2 cellular contexts compared by ENCODE assay signal in the genomic region with DNA sequence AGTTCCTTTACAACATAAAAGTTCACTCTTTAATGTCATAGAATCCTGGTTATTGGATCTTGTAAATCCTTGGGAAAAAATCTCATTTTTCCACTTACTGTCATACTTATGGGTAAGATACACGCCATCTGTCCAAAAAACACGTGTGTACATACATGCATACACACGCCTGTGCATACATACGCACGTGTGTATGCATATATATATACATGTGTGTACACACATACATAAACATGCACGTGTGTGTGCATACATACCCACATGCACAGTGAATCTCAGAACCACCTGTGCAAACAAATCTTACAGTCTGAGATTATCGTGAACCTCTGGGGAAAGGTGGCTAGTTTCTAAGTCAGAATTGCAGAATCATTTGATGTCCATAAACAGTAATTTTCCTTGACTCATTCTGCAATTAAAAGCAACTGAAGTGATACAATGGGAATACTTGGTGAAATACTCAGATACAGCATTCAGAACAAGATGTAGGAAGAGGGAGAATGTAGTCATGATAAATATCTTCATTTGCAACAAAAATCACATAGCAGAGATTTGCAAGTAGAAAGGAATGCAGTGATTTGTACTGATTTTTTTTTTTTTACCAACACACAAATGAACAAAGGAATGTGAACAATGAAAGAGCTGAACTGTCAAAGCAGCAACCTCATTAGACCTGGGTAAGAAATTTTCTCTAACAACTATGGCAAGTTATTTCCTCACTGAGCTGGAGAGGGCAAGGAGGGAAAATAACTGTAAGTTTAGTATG.
TF ChIP-seq lines count a peak whose summit lies in the region.

No MANE protein-coding gene starts in this region.

TF ChIP-seq in SK-N-SH, 30 proteins besides CTCF, POLR2A, EP300 and RAD21:
- TF ChIP-seq, protein P1, sequence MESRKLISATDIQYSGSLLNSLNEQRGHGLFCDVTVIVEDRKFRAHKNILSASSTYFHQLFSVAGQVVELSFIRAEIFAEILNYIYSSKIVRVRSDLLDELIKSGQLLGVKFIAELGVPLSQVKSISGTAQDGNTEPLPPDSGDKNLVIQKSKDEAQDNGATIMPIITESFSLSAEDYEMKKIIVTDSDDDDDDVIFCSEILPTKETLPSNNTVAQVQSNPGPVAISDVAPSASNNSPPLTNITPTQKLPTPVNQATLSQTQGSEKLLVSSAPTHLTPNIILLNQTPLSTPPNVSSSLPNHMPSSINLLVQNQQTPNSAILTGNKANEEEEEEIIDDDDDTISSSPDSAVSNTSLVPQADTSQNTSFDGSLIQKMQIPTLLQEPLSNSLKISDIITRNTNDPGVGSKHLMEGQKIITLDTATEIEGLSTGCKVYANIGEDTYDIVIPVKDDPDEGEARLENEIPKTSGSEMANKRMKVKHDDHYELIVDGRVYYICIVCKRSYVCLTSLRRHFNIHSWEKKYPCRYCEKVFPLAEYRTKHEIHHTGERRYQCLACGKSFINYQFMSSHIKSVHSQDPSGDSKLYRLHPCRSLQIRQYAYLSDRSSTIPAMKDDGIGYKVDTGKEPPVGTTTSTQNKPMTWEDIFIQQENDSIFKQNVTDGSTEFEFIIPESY (IDR thresholded peaks at IDR 0.05; ENCODE audit: borderline replicate concordance, low read depth), result no peak
- TF ChIP-seq EZH2phosphoT487 (IDR thresholded peaks at IDR 0.05; ENCODE audit: borderline replicate concordance, low read depth) (no peak), POLR2AphosphoS5 (IDR thresholded peaks at IDR 0.05; ENCODE audit: low read depth, low read length) (no peak), RXRA (IDR thresholded peaks at IDR 0.05; ENCODE audit: borderline replicate concordance, low read depth) (no peak), GATA2 (CRISPR knock-in tag; IDR thresholded peaks at IDR 0.05) (no peak), YY1 (IDR thresholded peaks at IDR 0.05; ENCODE audit: low read depth) (no peak), TEAD4 (IDR thresholded peaks at IDR 0.05; ENCODE audit: borderline replicate concordance, insufficient read depth) (no peak), JUND (IDR thresholded peaks at IDR 0.05) (no peak), TCF12 (IDR thresholded peaks at IDR 0.05) (no peak), MXI1 (IDR thresholded peaks at IDR 0.05; ENCODE audit: low read depth, low read length) (no peak), FOXM1 (IDR thresholded peaks at IDR 0.05; ENCODE audit: low read depth) (no peak)
- TF ChIP-seq, protein P2, sequence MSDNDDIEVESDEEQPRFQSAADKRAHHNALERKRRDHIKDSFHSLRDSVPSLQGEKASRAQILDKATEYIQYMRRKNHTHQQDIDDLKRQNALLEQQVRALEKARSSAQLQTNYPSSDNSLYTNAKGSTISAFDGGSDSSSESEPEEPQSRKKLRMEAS (IDR thresholded peaks at IDR 0.05; ENCODE audit: low read depth), result no peak
- TF ChIP-seq, protein P3, sequence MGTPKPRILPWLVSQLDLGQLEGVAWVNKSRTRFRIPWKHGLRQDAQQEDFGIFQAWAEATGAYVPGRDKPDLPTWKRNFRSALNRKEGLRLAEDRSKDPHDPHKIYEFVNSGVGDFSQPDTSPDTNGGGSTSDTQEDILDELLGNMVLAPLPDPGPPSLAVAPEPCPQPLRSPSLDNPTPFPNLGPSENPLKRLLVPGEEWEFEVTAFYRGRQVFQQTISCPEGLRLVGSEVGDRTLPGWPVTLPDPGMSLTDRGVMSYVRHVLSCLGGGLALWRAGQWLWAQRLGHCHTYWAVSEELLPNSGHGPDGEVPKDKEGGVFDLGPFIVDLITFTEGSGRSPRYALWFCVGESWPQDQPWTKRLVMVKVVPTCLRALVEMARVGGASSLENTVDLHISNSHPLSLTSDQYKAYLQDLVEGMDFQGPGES (IDR thresholded peaks at IDR 0.05; ENCODE audit: low read depth, low read length), result no peak
- TF ChIP-seq, protein P4, sequence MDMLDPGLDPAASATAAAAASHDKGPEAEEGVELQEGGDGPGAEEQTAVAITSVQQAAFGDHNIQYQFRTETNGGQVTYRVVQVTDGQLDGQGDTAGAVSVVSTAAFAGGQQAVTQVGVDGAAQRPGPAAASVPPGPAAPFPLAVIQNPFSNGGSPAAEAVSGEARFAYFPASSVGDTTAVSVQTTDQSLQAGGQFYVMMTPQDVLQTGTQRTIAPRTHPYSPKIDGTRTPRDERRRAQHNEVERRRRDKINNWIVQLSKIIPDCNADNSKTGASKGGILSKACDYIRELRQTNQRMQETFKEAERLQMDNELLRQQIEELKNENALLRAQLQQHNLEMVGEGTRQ (IDR thresholded peaks at IDR 0.05; ENCODE audit: borderline replicate concordance, low read depth, low read length), result no peak
- TF ChIP-seq, protein P5, sequence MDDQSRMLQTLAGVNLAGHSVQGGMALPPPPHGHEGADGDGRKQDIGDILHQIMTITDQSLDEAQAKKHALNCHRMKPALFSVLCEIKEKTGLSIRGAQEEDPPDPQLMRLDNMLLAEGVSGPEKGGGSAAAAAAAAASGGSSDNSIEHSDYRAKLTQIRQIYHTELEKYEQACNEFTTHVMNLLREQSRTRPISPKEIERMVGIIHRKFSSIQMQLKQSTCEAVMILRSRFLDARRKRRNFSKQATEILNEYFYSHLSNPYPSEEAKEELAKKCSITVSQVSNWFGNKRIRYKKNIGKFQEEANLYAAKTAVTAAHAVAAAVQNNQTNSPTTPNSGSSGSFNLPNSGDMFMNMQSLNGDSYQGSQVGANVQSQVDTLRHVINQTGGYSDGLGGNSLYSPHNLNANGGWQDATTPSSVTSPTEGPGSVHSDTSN (IDR thresholded peaks at IDR 0.05), result no peak

TF ChIP-seq in SK-N-SH treated with all-trans-retinoic acid at 6 μM for 48 hours, 23 proteins besides CTCF, POLR2A, EP300 and RAD21:
- TF ChIP-seq, protein P6, sequence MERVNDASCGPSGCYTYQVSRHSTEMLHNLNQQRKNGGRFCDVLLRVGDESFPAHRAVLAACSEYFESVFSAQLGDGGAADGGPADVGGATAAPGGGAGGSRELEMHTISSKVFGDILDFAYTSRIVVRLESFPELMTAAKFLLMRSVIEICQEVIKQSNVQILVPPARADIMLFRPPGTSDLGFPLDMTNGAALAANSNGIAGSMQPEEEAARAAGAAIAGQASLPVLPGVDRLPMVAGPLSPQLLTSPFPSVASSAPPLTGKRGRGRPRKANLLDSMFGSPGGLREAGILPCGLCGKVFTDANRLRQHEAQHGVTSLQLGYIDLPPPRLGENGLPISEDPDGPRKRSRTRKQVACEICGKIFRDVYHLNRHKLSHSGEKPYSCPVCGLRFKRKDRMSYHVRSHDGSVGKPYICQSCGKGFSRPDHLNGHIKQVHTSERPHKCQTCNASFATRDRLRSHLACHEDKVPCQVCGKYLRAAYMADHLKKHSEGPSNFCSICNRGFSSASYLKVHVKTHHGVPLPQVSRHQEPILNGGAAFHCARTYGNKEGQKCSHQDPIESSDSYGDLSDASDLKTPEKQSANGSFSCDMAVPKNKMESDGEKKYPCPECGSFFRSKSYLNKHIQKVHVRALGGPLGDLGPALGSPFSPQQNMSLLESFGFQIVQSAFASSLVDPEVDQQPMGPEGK (CRISPR knock-in tag; IDR thresholded peaks at IDR 0.05; ENCODE audit: borderline replicate concordance), result no peak
- TF ChIP-seq OSR1 (CRISPR knock-in tag; IDR thresholded peaks at IDR 0.05) (no peak), ZNF70 (CRISPR knock-in tag; IDR thresholded peaks at IDR 0.05) (no peak), ZFP30 (CRISPR knock-in tag; IDR thresholded peaks at IDR 0.05) (no peak), TOX (CRISPR knock-in tag; IDR thresholded peaks at IDR 0.05; ENCODE audit: borderline replicate concordance) (no peak)
- TF ChIP-seq, protein P7, sequence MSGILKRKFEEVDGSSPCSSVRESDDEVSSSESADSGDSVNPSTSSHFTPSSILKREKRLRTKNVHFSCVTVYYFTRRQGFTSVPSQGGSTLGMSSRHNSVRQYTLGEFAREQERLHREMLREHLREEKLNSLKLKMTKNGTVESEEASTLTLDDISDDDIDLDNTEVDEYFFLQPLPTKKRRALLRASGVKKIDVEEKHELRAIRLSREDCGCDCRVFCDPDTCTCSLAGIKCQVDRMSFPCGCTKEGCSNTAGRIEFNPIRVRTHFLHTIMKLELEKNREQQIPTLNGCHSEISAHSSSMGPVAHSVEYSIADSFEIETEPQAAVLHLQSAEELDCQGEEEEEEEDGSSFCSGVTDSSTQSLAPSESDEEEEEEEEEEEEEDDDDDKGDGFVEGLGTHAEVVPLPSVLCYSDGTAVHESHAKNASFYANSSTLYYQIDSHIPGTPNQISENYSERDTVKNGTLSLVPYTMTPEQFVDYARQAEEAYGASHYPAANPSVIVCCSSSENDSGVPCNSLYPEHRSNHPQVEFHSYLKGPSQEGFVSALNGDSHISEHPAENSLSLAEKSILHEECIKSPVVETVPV (CRISPR knock-in tag; IDR thresholded peaks at IDR 0.05), result no peak
- TF ChIP-seq, protein P8, sequence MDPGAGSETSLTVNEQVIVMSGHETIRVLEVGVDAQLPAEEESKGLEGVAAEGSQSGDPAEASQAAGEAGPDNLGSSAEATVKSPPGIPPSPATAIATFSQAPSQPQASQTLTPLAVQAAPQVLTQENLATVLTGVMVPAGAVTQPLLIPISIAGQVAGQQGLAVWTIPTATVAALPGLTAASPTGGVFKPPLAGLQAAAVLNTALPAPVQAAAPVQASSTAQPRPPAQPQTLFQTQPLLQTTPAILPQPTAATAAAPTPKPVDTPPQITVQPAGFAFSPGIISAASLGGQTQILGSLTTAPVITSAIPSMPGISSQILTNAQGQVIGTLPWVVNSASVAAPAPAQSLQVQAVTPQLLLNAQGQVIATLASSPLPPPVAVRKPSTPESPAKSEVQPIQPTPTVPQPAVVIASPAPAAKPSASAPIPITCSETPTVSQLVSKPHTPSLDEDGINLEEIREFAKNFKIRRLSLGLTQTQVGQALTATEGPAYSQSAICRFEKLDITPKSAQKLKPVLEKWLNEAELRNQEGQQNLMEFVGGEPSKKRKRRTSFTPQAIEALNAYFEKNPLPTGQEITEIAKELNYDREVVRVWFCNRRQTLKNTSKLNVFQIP (CRISPR knock-in tag; IDR thresholded peaks at IDR 0.05; ENCODE audit: borderline replicate concordance, low read depth), result no peak
